15 cellular contexts compared by ENCODE assay signal in genomic region chr7:159098795-159099194, GRCh38. TPM values are rescaled to one million over a fixed set of nuclear protein-coding genes. Genes with fewer than 3 reads are reported as not detected.
DNase-seq lines count a peak whose midpoint lies in the region; ATAC-seq and TF ChIP-seq lines count a peak whose summit lies in the region.
"Had no signal": no experiment of that assay in that cellular context is flagged by ENCODE, and none has a peak within 500 bp of the region (broad histone marks: within the 10 kb centered on the region; RNA-seq: fewer than 3 reads in every experiment).

No MANE protein-coding gene starts in this region.

- no peak overlapping the region for H3K4me3 ChIP-seq in BLaER1 treated with 17β-estradiol and CSF1 and Interleukin-3, amounts not matched to agents 10 nM and 100 nM
- H3K4me3 ChIP-seq in GM23248, result no peak overlapping the region

- H3K79me2 ChIP-seq in GM23248 (ENCODE audit: insufficient read depth), result no peaks in the 10 kb centered on the region

- H3F3A ChIP-seq in GM23248 (ENCODE audit: insufficient read depth), result no peaks in the 10 kb centered on the region

- intact Hi-C loops in sciatic nerve (cut with DNase I), result no loop called here

- H3K9me2 ChIP-seq in GM23248 (ENCODE audit: insufficient read depth), result no peaks in the 10 kb centered on the region

- peaks cover 43 to 88% (median 87%) of the 10 kb centered on the region in 10 experiments for H3K4me1 ChIP-seq in BLaER1 treated with 17β-estradiol and CSF1 and Interleukin-3, amounts not matched to agents 10 nM and 100 nM
- no peaks in the 10 kb centered on the region for H3K4me1 ChIP-seq in GM23248 (ENCODE audit: insufficient read depth)

- peaks cover 13% of the 10 kb centered on the region for H3K27me3 Mint-ChIP-seq in chondrocyte (ENCODE audit: low read depth)
- H3K27me3 Mint-ChIP-seq: activated CD4-positive, alpha-beta T cell treated with anti-CD3 and anti-CD28 coated beads, Interleukin-2, amount 10 ng/mL, durations not matched to agents 24 days and 14 days had no signal

- in situ Hi-C loops in GM23248 (cut with MboI), result no loop called here

- H3K9me3 Mint-ChIP-seq in chondrocyte (ENCODE audit: low read depth), result no peaks in the 10 kb centered on the region

- H3K36me3 Mint-ChIP-seq in chondrocyte (ENCODE audit: low read depth), result no peaks in the 10 kb centered on the region

- WGBS in GM23248 (ENCODE audit: low coverage in 1 of 2, low lambda C conversion rate in 2 of 2, missing lambda C conversion rate in 2 of 2), 2 experiments, result 11 to 12% methylated on average over 13 of the region's 13 CpGs

- TF ChIP-seq CTCF in chondrocyte (IDR thresholded peaks at IDR 0.05), result no peak

- no peak for TF ChIP-seq POLR2A in GM18505 (IDR thresholded peaks at IDR 0.05; ENCODE audit: borderline replicate concordance, extremely low read depth, insufficient read depth, insufficient read length)

- peaks cover 22% of the 10 kb centered on the region for H3K4me1 Mint-ChIP-seq in chondrocyte (ENCODE audit: low read depth)
- H3K4me1 Mint-ChIP-seq: activated CD4-positive, alpha-beta T cell treated with anti-CD3 and anti-CD28 coated beads, Interleukin-2, amount 10 ng/mL, durations not matched to agents 24 days and 14 days had no signal

- peak; percentile 77 for DNase-seq in chondrocyte (ENCODE audit: low spot score)
- DNase-seq in islet precursor cell, result peak; percentile 53
- peak; percentile 63 for DNase-seq in sciatic nerve (ENCODE audit: low spot score)
- no peak for DNase-seq in amniotic stem cell (lab: John Stamatoyannopoulos, UW)
- no peak for DNase-seq in GM23248
- DNase-seq: activated CD4-positive, alpha-beta T cell treated with anti-CD3 and anti-CD28 coated beads, Interleukin-2, amount 10 ng/mL, durations not matched to agents 24 days and 14 days; COR-L47; GDM1; immature natural killer cell; NCI-H774 had no signal

- peak overlapping the region in 3 of 11 experiments; percentile 76 to 80 (median 80); a peak in 2 of 22 replicates for H3K9ac ChIP-seq in BLaER1 treated with 17β-estradiol and CSF1 and Interleukin-3, amounts not matched to agents 10 nM and 100 nM
- H3K9ac ChIP-seq in GM23248, result no peak overlapping the region

- peaks cover 0 to 35% (median 0%) of the 10 kb centered on the region in 11 experiments; a peak in 5 of 22 replicates for H3K27me3 ChIP-seq in BLaER1 treated with 17β-estradiol and CSF1 and Interleukin-3, amounts not matched to agents 10 nM and 100 nM
- no peaks in the 10 kb centered on the region for H3K27me3 ChIP-seq in GM23248 (replicated peaks; ENCODE audit: insufficient read depth)

- H2AFZ ChIP-seq in GM23248, result no peak overlapping the region

- ATAC-seq in sciatic nerve (peak; percentile 84), GM18505 (IDR thresholded peaks at IDR 0.05; ENCODE audit: unreplicated experiment) (no peak), HG03095 (IDR thresholded peaks at IDR 0.05; ENCODE audit: unreplicated experiment) (no peak)

- H3K9me3 ChIP-seq in BLaER1 treated with 17β-estradiol and CSF1 and Interleukin-3, amounts not matched to agents 10 nM and 100 nM (replicated peaks in 1 of 11), result peaks cover 0 to 9% (median 0%) of the 10 kb centered on the region in 11 experiments; a peak in 7 of 22 replicates
- H3K9me3 ChIP-seq in GM23248 (ENCODE audit: low read depth), result no peaks in the 10 kb centered on the region

- H3K4me2 ChIP-seq in BLaER1 treated with 17β-estradiol and CSF1 and Interleukin-3, amounts not matched to agents 10 nM and 100 nM, result peak overlapping the region in 9 of 11 experiments; percentile 83 to 99 (median 95); a peak in 17 of 22 replicates
- no peak overlapping the region for H3K4me2 ChIP-seq in GM23248 (ENCODE audit: unreplicated experiment)

- peak overlapping the region in 6 of 11 experiments; percentile 78 to 93 (median 87); a peak in 10 of 22 replicates for H3K27ac ChIP-seq in BLaER1 treated with 17β-estradiol and CSF1 and Interleukin-3, amounts not matched to agents 10 nM and 100 nM
- H3K27ac ChIP-seq in GM23248, result no peak overlapping the region

- no peak overlapping the region for H3K4me3 Mint-ChIP-seq in chondrocyte (ENCODE audit: unreplicated experiment)
- H3K4me3 Mint-ChIP-seq: activated CD4-positive, alpha-beta T cell treated with anti-CD3 and anti-CD28 coated beads, Interleukin-2, amount 10 ng/mL, durations not matched to agents 24 days and 14 days; immature natural killer cell had no signal

- H3K27ac Mint-ChIP-seq in chondrocyte (ENCODE audit: unreplicated experiment), result peak overlapping the region; percentile 93
- H3K27ac Mint-ChIP-seq: activated CD4-positive, alpha-beta T cell treated with anti-CD3 and anti-CD28 coated beads, Interleukin-2, amount 10 ng/mL, durations not matched to agents 24 days and 14 days had no signal

- no peaks in the 10 kb centered on the region for H3K36me3 ChIP-seq in BLaER1 treated with 17β-estradiol and CSF1 and Interleukin-3, amounts not matched to agents 10 nM and 100 nM
- H3K36me3 ChIP-seq in GM23248 (ENCODE audit: low read depth), result no peaks in the 10 kb centered on the region

- no peaks in the 10 kb centered on the region; a peak in 2 of 22 replicates for H4K20me1 ChIP-seq in BLaER1 treated with 17β-estradiol and CSF1 and Interleukin-3, amounts not matched to agents 10 nM and 100 nM
- H4K20me1 ChIP-seq in GM23248 (ENCODE audit: insufficient read depth), result no peaks in the 10 kb centered on the region

RNA-seq across cellular contexts. Expression of gene VIPR2, which starts 45.9 kb away (rescaled TPM):
- 0.07 TPM in 1 of 3 replicates, not detected in the others for total RNA-seq in chondrocyte
- total RNA-seq in sciatic nerve, result 2.0 TPM
- total RNA-seq in GM23248 (2014; rRNA removed; shearing (Covaris generic)), result not detected in 2 replicates
- polyA plus RNA-seq in GM23248 (2016; fragmentation: Nextera tagmentation; extraction: Ambion mirVana), result not detected in 2 replicates
- total RNA-seq: pulmonary artery endothelial cell had no signal
- polyA plus RNA-seq: AG04450 had no signal

Comparison
In these comparisons a context has a peak if more than half of its experiments do, and no peak if none do; other contexts are left out.
1. DNase-seq: peak in chondrocyte (single experiment), islet precursor cell (single experiment) and sciatic nerve (single experiment); none in amniotic stem cell (single experiment) and GM23248 (single experiment).